Comparison of ENCODE assay signal across 9 cellular contexts in the genomic region with DNA sequence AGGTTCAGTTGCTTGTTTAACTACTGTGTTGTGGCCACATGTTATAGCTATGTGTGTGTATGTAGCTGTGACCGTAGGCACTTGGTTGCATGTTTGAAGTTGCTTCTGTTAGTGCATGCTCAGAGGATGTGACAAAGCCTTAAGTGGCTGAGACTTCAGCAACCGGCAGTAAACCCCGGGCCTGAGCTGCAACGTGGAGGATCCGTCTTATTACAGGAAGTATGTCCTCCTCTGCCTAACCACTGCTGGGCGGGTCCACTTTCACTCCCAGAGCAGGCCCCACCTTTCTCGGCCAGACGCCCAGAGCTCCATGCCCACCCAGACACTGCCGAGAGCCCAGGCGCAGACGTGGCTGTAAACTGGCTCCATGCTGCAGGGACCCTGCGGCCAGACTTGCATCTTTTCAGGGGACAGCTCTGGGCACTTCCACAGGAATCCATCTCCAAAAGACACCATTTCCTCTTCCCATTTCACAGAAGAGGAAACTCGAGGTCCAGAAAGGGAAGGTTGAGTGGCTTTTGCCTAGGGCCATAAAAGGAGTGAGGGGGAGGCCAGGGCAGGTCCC. TPM values are rescaled to one million over a fixed set of nuclear protein-coding genes. Genes with fewer than 3 reads are reported as not detected.
DNase-seq lines count a peak whose midpoint lies in the region; ATAC-seq lines count a peak whose summit lies in the region.
"Had no signal": no experiment of that assay in that cellular context is flagged by ENCODE, and none has a peak within 500 bp of the region (broad histone marks: within the 10 kb centered on the region; RNA-seq: fewer than 3 reads in every experiment).

No MANE protein-coding gene starts in this region.

- H4K8ac ChIP-seq in neuronal stem cell (ENCODE audit: low read depth, low read length) = no peak overlapping the region

- H3K27ac ChIP-seq in neuronal stem cell (replicated peaks; ENCODE audit: low read length) = no peak overlapping the region
- H3K27ac ChIP-seq: A549 had no signal

- H3K18ac ChIP-seq in neuronal stem cell (ENCODE audit: low read length) = peak overlapping the region; percentile 20

- no peak overlapping the region for H2BK12ac ChIP-seq in neuronal stem cell (ENCODE audit: low read length)

- H2AFZ ChIP-seq in neuronal stem cell (ENCODE audit: low read length) = no peak overlapping the region

- no peak overlapping the region for H3K4me2 ChIP-seq in neuronal stem cell (ENCODE audit: insufficient read depth, low read length, poor library complexity, severe bottlenecking)
- H3K4me2 ChIP-seq: A549 had no signal

- H3K4ac ChIP-seq in neuronal stem cell (ENCODE audit: low read length) = no peak overlapping the region

- H2BK5ac ChIP-seq in neuronal stem cell (ENCODE audit: low read length) = no peak overlapping the region

- H3K9ac ChIP-seq in neuronal stem cell (ENCODE audit: low read depth, low read length, poor library complexity) = no peak overlapping the region

- H3K79me1 ChIP-seq in neuronal stem cell (ENCODE audit: low read depth, low read length) = no peaks in the 10 kb centered on the region

- no CpG with 5 or more reads among the region's 13 CpGs for WGBS in neuronal stem cell (ENCODE audit: extremely low coverage in 2 of 2, insufficient read length in 2 of 2, insufficient replicate concordance in 1 of 2), 2 donors

- peaks cover 5 to 11% of the 10 kb centered on the region in 2 donors for H3K4me1 ChIP-seq in neuronal stem cell (ENCODE audit: control insufficient read depth in 2 of 2, insufficient read depth in 1 of 2, low read depth in 1 of 2, low read length in 2 of 2)
- H3K4me1 ChIP-seq: A549 had no signal

- H2BK120ac ChIP-seq in neuronal stem cell (ENCODE audit: low read depth, low read length) = no peak overlapping the region

- H3K9me3 ChIP-seq in neuronal stem cell (replicated peaks in 1 of 2; ENCODE audit: control insufficient read depth in 2 of 2, insufficient read depth in 1 of 2, low read depth in 1 of 2, low read length in 2 of 2) = no peaks in the 10 kb centered on the region
- H3K9me3 ChIP-seq: A549 had no signal

- H2AK5ac ChIP-seq in neuronal stem cell (ENCODE audit: low read depth, low read length) = peak overlapping the region; percentile 25

- peaks cover 0 to 48% (median 6%) of the 10 kb centered on the region in 3 experiments for H3K27me3 ChIP-seq in neuronal stem cell (ENCODE audit: control insufficient read depth in 3 of 3, insufficient read depth in 3 of 3, low read depth in 1 of 3, low read length in 3 of 3)

- H3K4me3 ChIP-seq in neuronal stem cell (ENCODE audit: low read length in 2 of 2) = no peak overlapping the region
- H3K4me3 ChIP-seq: A549 had no signal

- peak overlapping the region; percentile 8 for H3K23ac ChIP-seq in neuronal stem cell (ENCODE audit: low read depth, low read length, poor library complexity)

- peak overlapping the region; percentile 22 for H4K91ac ChIP-seq in neuronal stem cell (ENCODE audit: low read depth, low read length, poor library complexity)

- peak; percentile 71 for DNase-seq in DMS53 (lab: John Stamatoyannopoulos, UW)
- DNase-seq in DMS53 treated with DMSO at 0.1 percent for 48 hours (lab: John Stamatoyannopoulos, UW; ENCODE audit: unreplicated experiment) = no peak
- DNase-seq in activated CD4-positive, alpha-beta T cell treated with anti-CD3 and anti-CD28 coated beads, Interleukin-2, amount 50 U/mL, for 1 hour = peak; percentile 30
- DNase-seq in epidermal melanocyte (ENCODE audit: insufficient read length, low spot score) = peak; percentile 63
- no peak for DNase-seq in neuronal stem cell (ENCODE audit: low spot score)
- DNase-seq in NCI-H82 (lab: John Stamatoyannopoulos, UW) = no peak
- DNase-seq in NCI-H1105 (lab: John Stamatoyannopoulos, UW) = no peak

- no peak for ATAC-seq in HG02973 (IDR thresholded peaks at IDR 0.05; ENCODE audit: unreplicated experiment)

- no peak overlapping the region for H3K14ac ChIP-seq in neuronal stem cell (ENCODE audit: low read length)

- peaks cover 0 to 26% of the 10 kb centered on the region in 2 donors for H3K36me3 ChIP-seq in neuronal stem cell (replicated peaks in 1 of 2; ENCODE audit: control insufficient read depth in 2 of 2, insufficient read depth in 2 of 2, low read length in 2 of 2)

- H2BK15ac ChIP-seq in neuronal stem cell (ENCODE audit: low read length) = peak overlapping the region; percentile 15

RNA-seq across cellular contexts. Expression of a gene that starts 2.2 kb away (rescaled TPM):
- 2.2 TPM for polyA plus RNA-seq in neuronal stem cell (2013, experiment 1 of 2)
- 2.3 TPM for polyA plus RNA-seq in neuronal stem cell (2013, experiment 2 of 2)

RNA-seq across cellular contexts. Expression of a gene that starts 52.8 kb away (rescaled TPM):
- 5.8 TPM for polyA plus RNA-seq in neuronal stem cell (2013, experiment 1 of 2)
- 5.8 TPM for polyA plus RNA-seq in neuronal stem cell (2013, experiment 2 of 2)

Comparison
In these comparisons a context has a peak if more than half of its experiments do, and no peak if none do; other contexts are left out.
1. DNase-seq: peak in DMS53 (single experiment), activated CD4-positive, alpha-beta T cell treated with anti-CD3 and anti-CD28 coated beads, Interleukin-2, amount 50 U/mL, for 1 hour (single experiment) and epidermal melanocyte (single experiment); none in DMS53 treated with DMSO at 0.1 percent for 48 hours (single experiment), neuronal stem cell (single experiment), NCI-H82 (single experiment) and NCI-H1105 (single experiment).